ENCODE assay signal across 8 cellular contexts in genomic region chr6:105402090-105402980, GRCh38. TPM values are rescaled to one million over a fixed set of nuclear protein-coding genes. Genes with fewer than 3 reads are reported as not detected.
DNase-seq lines count a peak whose midpoint lies in the region; ATAC-seq, FAIRE-seq and TF ChIP-seq lines count a peak whose summit lies in the region.

No MANE protein-coding gene starts in this region.

- dilution Hi-C loops in keratinocyte (cut with MboI; ENCODE audit: extremely low pct_ligation_motif_present, low sequenced_read_pairs): loop anchor here (25.0 kb wide), 1 partner anchor 315 kb away; no protein-coding TSS in a partner anchor

- no peaks in the 10 kb centered on the region for H3K36me3 ChIP-seq in breast epithelium
- peaks cover 0 to 3% of the 10 kb centered on the region in 2 experiments for H3K36me3 ChIP-seq in keratinocyte (ENCODE audit: control insufficient read depth in 2 of 2, extremely low read depth in 1 of 2, insufficient read depth in 2 of 2, low read length in 2 of 2)

- peak overlapping the region; percentile 85 for H3K9ac ChIP-seq in keratinocyte (ENCODE audit: control insufficient read depth, extremely low read depth, insufficient read depth, low read length)

- H3K4me3 ChIP-seq in breast epithelium: peak overlapping the region; percentile 79 to 94 (median 83)
- peak overlapping the region; percentile 71 to 92 (median 73) for H3K4me3 ChIP-seq in keratinocyte (ENCODE audit: control insufficient read depth in 2 of 3, extremely low read depth in 1 of 3, insufficient read depth in 2 of 3, low read depth in 1 of 3, low read length in 3 of 3)

- ATAC-seq in GM19463 (IDR thresholded peaks at IDR 0.05; ENCODE audit: unreplicated experiment) (peak; percentile 36), HG03571 (IDR thresholded peaks at IDR 0.05; ENCODE audit: unreplicated experiment) (peak; percentile 7)

- H3K9me3 ChIP-seq in breast epithelium: no peaks in the 10 kb centered on the region
- H3K9me3 ChIP-seq in keratinocyte (ENCODE audit: control insufficient read depth, low read depth, low read length): no peaks in the 10 kb centered on the region

- peak; percentile 51 for DNase-seq in D341Med (ENCODE audit: low spot score)
- peak; percentile 38 for DNase-seq in RWPE1 (ENCODE audit: low spot score)
- peak in 1 of 2 donors; percentile 24 for DNase-seq in breast epithelium (ENCODE audit: low spot score in 2 of 2)
- DNase-seq in keratinocyte (ENCODE audit: low read depth, low spot score): no peak
- peak; percentile 19 to 23 for DNase-seq in stimulated activated CD4-positive, alpha-beta T cell treated with anti-CD3 and anti-CD28 coated beads, Interleukin-2, amount 100 ng/mL, for 48 hours
- no peak for DNase-seq in islet precursor cell

- intact Hi-C loops in breast epithelium (cut with DNase I; ENCODE audit: low total_unique reads): loop anchor here (10.0 kb wide), 1 partner anchor 308 kb away; no protein-coding TSS in a partner anchor

- no peaks in the 10 kb centered on the region for H4K20me1 ChIP-seq in keratinocyte (ENCODE audit: control insufficient read depth, extremely low read depth, insufficient read depth, low read length)

- H3K4me1 ChIP-seq in breast epithelium: peaks cover 0 to 2% of the 10 kb centered on the region in 2 donors
- H3K4me1 ChIP-seq in keratinocyte (ENCODE audit: control insufficient read depth, extremely low read depth, insufficient read depth, low read length): peaks cover 37% of the 10 kb centered on the region

- TF ChIP-seq POLR2A in breast epithelium (IDR thresholded peaks at IDR 0.05): no peak

- no peak for TF ChIP-seq CTCF in RWPE1 (conservative IDR thresholded peaks at IDR 0.05; ENCODE audit: low read depth)
- TF ChIP-seq CTCF in breast epithelium (IDR thresholded peaks at IDR 0.05): no peak
- TF ChIP-seq CTCF in keratinocyte (optimal IDR thresholded peaks at IDR 0.05 in 1 of 3, IDR thresholded peaks at IDR 0.05 in 1 of 3, conservative IDR thresholded peaks at IDR 0.05 in 1 of 3; ENCODE audit: extremely low read depth in 1 of 3, insufficient read depth in 2 of 3, low read length in 3 of 3): no peak

- CTCF ChIA-PET in RWPE1 (lab: Yijun Ruan, JAX): interaction anchor here (0.6 to 1.2 kb wide), 11 partner anchors 9 to 335 kb away, joined by 3 to 10 read pairs (median 3); no protein-coding TSS in a partner anchor

- POLR2A ChIA-PET in RWPE1 (lab: Yijun Ruan, JAX; ENCODE audit: low non-redundant PET): interaction anchor here (0.6 to 1.0 kb wide), 3 partner anchors 29 to 312 kb away, joined by 3 to 6 read pairs (median 3); no protein-coding TSS in a partner anchor

- H3K27ac ChIP-seq in RWPE1 (peak overlapping the region; percentile 83), breast epithelium (peak overlapping the region; percentile 84 to 92), keratinocyte (ENCODE audit: control insufficient read depth, insufficient read depth, low read length) (peak overlapping the region; percentile 64)

- FAIRE-seq in keratinocyte (lab: Jason Lieb, UNC): no peak

- peaks cover 54% of the 10 kb centered on the region for H3K79me2 ChIP-seq in keratinocyte (ENCODE audit: control insufficient read depth, insufficient read depth, low read length)

- H2AFZ ChIP-seq in keratinocyte (ENCODE audit: control insufficient read depth, low read length): peak overlapping the region; percentile 74

- peaks cover 3% of the 10 kb centered on the region for H3K9me1 ChIP-seq in keratinocyte (ENCODE audit: control insufficient read depth, extremely low read depth, insufficient read depth, low read length)

- H3K27me3 ChIP-seq in breast epithelium: no peaks in the 10 kb centered on the region
- H3K27me3 ChIP-seq in keratinocyte (ENCODE audit: control insufficient read depth, extremely low read depth, insufficient read depth, low read length): no peaks in the 10 kb centered on the region

- H3K4me2 ChIP-seq in keratinocyte (ENCODE audit: control insufficient read depth, extremely low read depth, insufficient read depth, low read depth, low read length): peak overlapping the region; percentile 78

RNA-seq across cellular contexts. Expression of gene PREP, which starts 0.5 kb away (rescaled TPM):
- total RNA-seq in breast epithelium: 10 to 100 TPM; 18.4 to 22.3 (median 19.6) TPM
- 34.5 to 75.6 TPM (median 48.3 TPM) in 3 replicates for polyA plus RNA-seq in keratinocyte
- 21.3 TPM for polyA plus RNA-seq in keratinocyte (2011; ENCODE audit: low read depth)
- polyA plus RNA-seq in keratinocyte (2011; cell fraction: cytosol; rRNA removed): 40.7 and 53.0 TPM in 2 replicates
- polyA plus RNA-seq in keratinocyte (2011; cell fraction: nucleus; rRNA removed): 68.8 and 78.5 TPM in 2 replicates
- 48.0 and 64.3 TPM in 2 replicates for polyA plus RNA-seq in keratinocyte (2012; ENCODE audit: low replicate concordance)
- polyA minus RNA-seq in keratinocyte: 40.6 to 78.5 TPM (median 44.3 TPM) in 3 replicates
- 25.9 TPM for polyA minus RNA-seq in keratinocyte (2011; cell fraction: cytosol; rRNA and poly(A)+ RNA removed)
- 37.9 and 87.7 TPM in 2 replicates for polyA minus RNA-seq in keratinocyte (2011; cell fraction: nucleus; rRNA and poly(A)+ RNA removed)

Comparison
In these comparisons a context has a peak if more than half of its experiments do, and no peak if none do; other contexts are left out.
1. DNase-seq: peak in D341Med (single experiment), RWPE1 (single experiment) and stimulated activated CD4-positive, alpha-beta T cell treated with anti-CD3 and anti-CD28 coated beads, Interleukin-2, amount 100 ng/mL, for 48 hours (2 of 2); none in keratinocyte (single experiment) and islet precursor cell (single experiment).
2. Peak in every context shown above with its lines, with median percentiles within 50 percentile points of each other: H3K27ac ChIP-seq.